Comparison of ENCODE assay signal across 21 cellular contexts in genomic region chr6:136655251-136656014, GRCh38.
A peak's percentile ranks its signal among the peaks of the same experiment; 100 is the strongest.
DNase-seq lines count a peak whose midpoint lies in the region; ATAC-seq and TF ChIP-seq lines count a peak whose summit lies in the region.
"Had no signal": no experiment of that assay in that cellular context is flagged by ENCODE, and none has a peak within 500 bp of the region (broad histone marks: within the 10 kb centered on the region; RNA-seq: fewer than 3 reads in every experiment).

No MANE protein-coding gene starts in this region.

- intact Hi-C loops in left lung (cut with DNase I) (no loop called here), spleen (cut with DNase I; ENCODE audit: low total_unique reads) (no loop called here)

- H3K4me1 ChIP-seq in left lung (no peaks in the 10 kb centered on the region), spleen (peaks cover 0 to 9% (median 0%) of the 10 kb centered on the region in 6 donors)

- H3K27ac ChIP-seq in left lung = no peak overlapping the region
- no peak overlapping the region for H3K27ac ChIP-seq in coronary artery
- H3K27ac ChIP-seq in spleen = no peak overlapping the region
- H3K27ac ChIP-seq: colonic mucosa had no signal

- H3K9me3 ChIP-seq in left lung (no peaks in the 10 kb centered on the region), spleen (no peaks in the 10 kb centered on the region)
- H3K9me3 ChIP-seq: body of pancreas, colonic mucosa, thyroid gland had no signal

- H3K36me3 ChIP-seq in left lung (peaks cover 0 to 46% of the 10 kb centered on the region in 2 donors), spleen (peaks cover 0 to 97% (median 13%) of the 10 kb centered on the region in 6 donors)
- H3K36me3 ChIP-seq: colonic mucosa, thyroid gland had no signal

- TF ChIP-seq CTCF in left lung (IDR thresholded peaks at IDR 0.05) (no peak), coronary artery (IDR thresholded peaks at IDR 0.05) (no peak), spleen (IDR thresholded peaks at IDR 0.05 in 8 of 11, conservative IDR thresholded peaks at IDR 0.05 in 3 of 11) (no peak)

- H3K27me3 ChIP-seq in left lung (no peaks in the 10 kb centered on the region), spleen (replicated peaks in 1 of 7) (no peaks in the 10 kb centered on the region)
- H3K27me3 ChIP-seq: body of pancreas, colonic mucosa, thyroid gland had no signal

- TF ChIP-seq POLR2A in spleen (IDR thresholded peaks at IDR 0.05) = no peak

- H3K4me3 ChIP-seq in left lung = no peak overlapping the region
- H3K4me3 ChIP-seq in coronary artery = no peak overlapping the region
- no peak overlapping the region for H3K4me3 ChIP-seq in spleen
- H3K4me3 ChIP-seq: body of pancreas, colonic mucosa, GM12878, thyroid gland had no signal

- DNase-seq in DMS153 treated with DMSO at 0.1 percent for 48 hours (lab: John Stamatoyannopoulos, UW; ENCODE audit: unreplicated experiment) (peak; percentile 68), NCI-H1417 treated with DMSO at 0.1 percent for 48 hours (lab: John Stamatoyannopoulos, UW) (peak; percentile 16), NCI-H345 treated with DMSO at 0.1 percent for 48 hours (lab: John Stamatoyannopoulos, UW; ENCODE audit: unreplicated experiment) (peak; percentile 66), left lung (no peak), mesenteric fat pad (ENCODE audit: low spot score) (no peak), coronary artery (ENCODE audit: low spot score) (no peak), spleen (no peak)
- DNase-seq: activated naive CD8-positive, alpha-beta T cell treated with anti-CD3 and anti-CD28 coated beads, Interleukin-2, amount 10 ng/mL, durations not matched to agents 7 days and 5 days; CD4-positive, alpha-beta memory T cell; colonic mucosa; DMS53; head of caudate nucleus; IMR-90; left colon; NCI-H2171 treated with DMSO at 0.1 percent for 48 hours; RPMI8226; stimulated activated CD4-positive, alpha-beta T cell treated with anti-CD3 and anti-CD28 coated beads, Interleukin-2, amount 100 ng/mL, for 24 hours; stimulated activated naive CD8-positive, alpha-beta T cell treated with anti-CD3 and anti-CD28 coated beads, Interleukin-15, Interleukin-2, amounts not matched to agents 100 U/mL and 50 U/mL, for 24 hours had no signal

- 81 to 92% (median 89%) methylated on average over 6 of the region's 6 CpGs for WGBS in spleen, 5 donors

- peak; percentile 71 for ATAC-seq in left lung
- ATAC-seq: body of pancreas; GM12878; left colon; stimulated activated naive CD8-positive, alpha-beta T cell treated with anti-CD3 and anti-CD28 coated beads, Interleukin-15, Interleukin-2, amounts not matched to agents 100 U/mL and 50 U/mL, for 24 hours had no signal

Comparison
In these comparisons a context has a peak if more than half of its experiments do, and no peak if none do; other contexts are left out.
1. DNase-seq: peak in DMS153 treated with DMSO at 0.1 percent for 48 hours (single experiment), NCI-H1417 treated with DMSO at 0.1 percent for 48 hours (single experiment) and NCI-H345 treated with DMSO at 0.1 percent for 48 hours (single experiment); none in left lung (0 of 2), mesenteric fat pad (single experiment), coronary artery (single experiment) and spleen (single experiment).